ENCODE assay signal across 30 cellular contexts in the genomic region with DNA sequence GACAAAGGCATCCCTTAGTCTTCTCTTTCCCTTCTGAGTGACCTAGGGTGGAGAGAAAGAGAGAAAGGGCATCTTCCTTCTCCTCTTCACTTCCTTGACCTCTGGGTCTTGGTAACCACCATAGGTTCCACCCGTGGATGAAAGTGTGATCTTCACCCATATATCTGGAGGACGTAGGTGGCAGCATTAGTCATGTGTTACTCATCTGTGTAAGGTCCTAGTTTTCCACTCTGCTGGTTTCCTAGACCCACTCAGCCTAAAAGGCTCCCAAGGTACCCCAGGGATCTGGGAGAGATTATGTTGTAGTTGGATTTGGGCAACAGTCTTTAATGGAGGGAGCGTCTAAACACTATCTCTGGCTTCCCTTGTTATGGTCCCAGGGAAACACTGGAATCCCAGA.
"Had no signal": no experiment of that assay in that cellular context is flagged by ENCODE, and none has a peak within 500 bp of the region (broad histone marks: within the 10 kb centered on the region; RNA-seq: fewer than 3 reads in every experiment).

No MANE protein-coding gene starts in this region.

- FAIRE-seq: endometrium, frontal cortex had no signal

- DNase-seq: activated CD4-positive, alpha-beta T cell treated with anti-CD3 and anti-CD28 coated beads for 4 hours; activated CD4-positive, alpha-beta T cell treated with anti-CD3 and anti-CD28 coated beads, Interleukin-2, amount 50 U/mL, for 4 hours; activated effector memory CD4-positive, alpha-beta T cell treated with anti-CD3 and anti-CD28 coated beads, Interleukin-2, amount 50 U/mL, for 16 hours; activated naive CD4-positive, alpha-beta T cell treated with anti-CD3 and anti-CD28 coated beads, Interleukin-2, amount 10 ng/mL, durations not matched to agents 7 days and 5 days; activated T-cell treated with anti-CD3 and anti-CD28 coated beads for 4 hours; activated T-cell treated with anti-CD3 and anti-CD28 coated beads, Interleukin-2, amount 50 U/mL, for 72 hours; amygdala; effector CD8-positive, alpha-beta T cell; esophagus squamous epithelium; glutamatergic neuron; islet precursor cell; left cardiac atrium; left ventricle myocardium superior; naive B cell; nephron progenitor cell; retina; stimulated activated CD4-positive, alpha-beta T cell treated with anti-CD3 and anti-CD28 coated beads, Interleukin-12 subunit alpha, Interleukin-12 subunit beta, amount 100 ng/mL, for 4 hours; stimulated activated CD4-positive, alpha-beta T cell treated with anti-CD3 and anti-CD28 coated beads, Interleukin-4, amount 100 ng/mL, for 1 hour; substantia nigra; upper lobe of left lung had no signal

- H3K9me3 Mint-ChIP-seq: activated naive CD4-positive, alpha-beta T cell treated with anti-CD3 and anti-CD28 coated beads, Interleukin-2, amount 10 ng/mL, durations not matched to agents 7 days and 5 days; activated T-cell treated with anti-CD3 and anti-CD28 coated beads, Interleukin-2, amount 50 U/mL, for 72 hours; central memory CD8-positive, alpha-beta T cell; stimulated activated naive CD8-positive, alpha-beta T cell treated with anti-CD3 and anti-CD28 coated beads, Interleukin-15, Interleukin-2, amounts not matched to agents 100 ng/mL and 50 ng/mL, for 24 hours had no signal

- ATAC-seq: activated T-cell treated with anti-CD3 and anti-CD28 coated beads, Interleukin-2, amount 50 U/mL, for 72 hours; left cardiac atrium; left ventricle myocardium superior; sciatic nerve had no signal

- H3K36me3 ChIP-seq: breast epithelium, esophagus squamous epithelium, neutrophil, upper lobe of left lung, vagina had no signal

- H3K27ac ChIP-seq: breast epithelium, esophagus squamous epithelium, neutrophil, skin epidermis, upper lobe of left lung, vagina, VCaP had no signal

- H3K4me3 Mint-ChIP-seq: activated naive CD4-positive, alpha-beta T cell treated with anti-CD3 and anti-CD28 coated beads, Interleukin-2, amount 10 ng/mL, durations not matched to agents 7 days and 5 days; activated T-cell treated with anti-CD3 and anti-CD28 coated beads, Interleukin-2, amount 50 U/mL, for 72 hours; central memory CD8-positive, alpha-beta T cell; naive B cell; nephron progenitor cell; stimulated activated naive CD8-positive, alpha-beta T cell treated with anti-CD3 and anti-CD28 coated beads, Interleukin-15, Interleukin-2, amounts not matched to agents 100 ng/mL and 50 ng/mL, for 24 hours had no signal

- H3K4me1 ChIP-seq: breast epithelium, esophagus squamous epithelium, upper lobe of left lung, vagina had no signal

- H3K27me3 Mint-ChIP-seq: activated naive CD4-positive, alpha-beta T cell treated with anti-CD3 and anti-CD28 coated beads, Interleukin-2, amount 10 ng/mL, durations not matched to agents 7 days and 5 days; central memory CD8-positive, alpha-beta T cell; naive B cell; stimulated activated naive CD8-positive, alpha-beta T cell treated with anti-CD3 and anti-CD28 coated beads, Interleukin-15, Interleukin-2, amounts not matched to agents 100 ng/mL and 50 ng/mL, for 24 hours had no signal

- H3K4me3 ChIP-seq: breast epithelium, esophagus squamous epithelium, skin epidermis, upper lobe of left lung, vagina had no signal

- H3K9me3 ChIP-seq: breast epithelium, esophagus squamous epithelium, neutrophil, upper lobe of left lung, vagina had no signal

- H3K27me3 ChIP-seq: neutrophil, upper lobe of left lung, vagina had no signal

- H3K27ac Mint-ChIP-seq: activated naive CD4-positive, alpha-beta T cell treated with anti-CD3 and anti-CD28 coated beads, Interleukin-2, amount 10 ng/mL, durations not matched to agents 7 days and 5 days; activated T-cell treated with anti-CD3 and anti-CD28 coated beads, Interleukin-2, amount 50 U/mL, for 72 hours; naive B cell; nephron progenitor cell; stimulated activated naive CD8-positive, alpha-beta T cell treated with anti-CD3 and anti-CD28 coated beads, Interleukin-15, Interleukin-2, amounts not matched to agents 100 ng/mL and 50 ng/mL, for 24 hours had no signal

- H3K4me1 Mint-ChIP-seq: activated naive CD4-positive, alpha-beta T cell treated with anti-CD3 and anti-CD28 coated beads, Interleukin-2, amount 10 ng/mL, durations not matched to agents 7 days and 5 days; central memory CD8-positive, alpha-beta T cell; naive B cell; nephron progenitor cell had no signal
